Comparison of ENCODE assay signal across 8 cellular contexts in genomic region chr11:14520902-14521151, GRCh38. TPM values are rescaled to one million over a fixed set of nuclear protein-coding genes. Genes with fewer than 3 reads are reported as not detected.
DNase-seq lines count a peak whose midpoint lies in the region; ATAC-seq, FAIRE-seq and TF ChIP-seq lines count a peak whose summit lies in the region.

No MANE protein-coding gene starts in this region.

- H4K20me1 ChIP-seq in BLaER1 treated with 17β-estradiol and CSF1 and Interleukin-3, amounts not matched to agents 10 nM and 100 nM: peaks cover 0 to 26% (median 6%) of the 10 kb centered on the region in 11 experiments; a peak in 14 of 22 replicates

- H3K27ac ChIP-seq in BLaER1 treated with 17β-estradiol and CSF1 and Interleukin-3, amounts not matched to agents 10 nM and 100 nM: peak overlapping the region; percentile 44 to 100 (median 98); a peak in 21 of 22 replicates
- peak overlapping the region; percentile 91 for H3K27ac ChIP-seq in KOPT-K1 (ENCODE audit: low read depth, low read length, poor library complexity, severe bottlenecking)

- H3K27me3 ChIP-seq in BLaER1 treated with 17β-estradiol and CSF1 and Interleukin-3, amounts not matched to agents 10 nM and 100 nM: no peaks in the 10 kb centered on the region

- DNase-seq in choroid plexus epithelial cell (ENCODE audit: low read depth) (no peak), germinal center (ENCODE audit: low spot score) (no peak), hippocampal formation (lab: John Stamatoyannopoulos, UW) (no peak), GM12892 (ENCODE audit: insufficient read length) (no peak), activated gamma-delta T cell (lab: John Stamatoyannopoulos, UW) (no peak)
- no peak for DNase-seq in natural killer cell treated with Interleukin-12 subunit alpha and Interleukin-12 subunit beta and Interleukin-15 and Interleukin-18, amount 100 ng/mL, for 72 hours (ENCODE audit: low spot score)

- peak overlapping the region; percentile 72 to 91 (median 82) for H3K4me3 ChIP-seq in BLaER1 treated with 17β-estradiol and CSF1 and Interleukin-3, amounts not matched to agents 10 nM and 100 nM
- peak overlapping the region; percentile 94 for H3K4me3 ChIP-seq in choroid plexus epithelial cell (ENCODE audit: low read depth, low read length)

- H3K36me3 Mint-ChIP-seq in natural killer cell treated with Interleukin-12 subunit alpha and Interleukin-12 subunit beta and Interleukin-15 and Interleukin-18, amount 100 ng/mL, for 72 hours: peaks cover 17% of the 10 kb centered on the region

- peaks cover 19 to 32% (median 24%) of the 10 kb centered on the region in 10 experiments for H3K4me1 ChIP-seq in BLaER1 treated with 17β-estradiol and CSF1 and Interleukin-3, amounts not matched to agents 10 nM and 100 nM

- H3K9me3 ChIP-seq in BLaER1 treated with 17β-estradiol and CSF1 and Interleukin-3, amounts not matched to agents 10 nM and 100 nM (replicated peaks in 1 of 11): no peaks in the 10 kb centered on the region
- H3K9me3 ChIP-seq in KOPT-K1 (ENCODE audit: insufficient read depth, low read length, poor library complexity, severe bottlenecking): no peaks in the 10 kb centered on the region

- TF ChIP-seq POLR2A in GM12892 (IDR thresholded peaks at IDR 0.05; ENCODE audit: low read depth, low read length): no peak

- H3K27me3 Mint-ChIP-seq in natural killer cell treated with Interleukin-12 subunit alpha and Interleukin-12 subunit beta and Interleukin-15 and Interleukin-18, amount 100 ng/mL, for 72 hours: no peaks in the 10 kb centered on the region

- ATAC-seq in natural killer cell treated with Interleukin-12 subunit alpha and Interleukin-12 subunit beta and Interleukin-15 and Interleukin-18, amount 100 ng/mL, for 72 hours: no peak

- H3K4me2 ChIP-seq in BLaER1 treated with 17β-estradiol and CSF1 and Interleukin-3, amounts not matched to agents 10 nM and 100 nM: peak overlapping the region; percentile 65 to 85 (median 77)

- peaks cover 22 to 29% of the 10 kb centered on the region in 2 donors for H3K4me1 Mint-ChIP-seq in natural killer cell treated with Interleukin-12 subunit alpha and Interleukin-12 subunit beta and Interleukin-15 and Interleukin-18, amount 100 ng/mL, for 72 hours (ENCODE audit: low read depth in 2 of 2)

- H3K9ac ChIP-seq in BLaER1 treated with 17β-estradiol and CSF1 and Interleukin-3, amounts not matched to agents 10 nM and 100 nM: peak overlapping the region; percentile 95 to 99 (median 97)

- FAIRE-seq in GM12892 (lab: Jason Lieb, UNC): no peak

- no peaks in the 10 kb centered on the region for H3K9me3 Mint-ChIP-seq in natural killer cell treated with Interleukin-12 subunit alpha and Interleukin-12 subunit beta and Interleukin-15 and Interleukin-18, amount 100 ng/mL, for 72 hours

- no peak for TF ChIP-seq CTCF in choroid plexus epithelial cell (conservative IDR thresholded peaks at IDR 0.05; ENCODE audit: low read depth, low read length)

- peak overlapping the region; percentile 96 for H3K4me3 Mint-ChIP-seq in natural killer cell treated with Interleukin-12 subunit alpha and Interleukin-12 subunit beta and Interleukin-15 and Interleukin-18, amount 100 ng/mL, for 72 hours

- peaks cover 24 to 32% (median 29%) of the 10 kb centered on the region in 11 experiments for H3K36me3 ChIP-seq in BLaER1 treated with 17β-estradiol and CSF1 and Interleukin-3, amounts not matched to agents 10 nM and 100 nM
- peaks cover 27% of the 10 kb centered on the region for H3K36me3 ChIP-seq in KOPT-K1 (ENCODE audit: insufficient read depth, low read length)

- H3K27ac Mint-ChIP-seq in natural killer cell treated with Interleukin-12 subunit alpha and Interleukin-12 subunit beta and Interleukin-15 and Interleukin-18, amount 100 ng/mL, for 72 hours: peak overlapping the region; percentile 96 to 98

RNA-seq across cellular contexts. Expression of gene PSMA1, which starts 0.6 kb away (rescaled TPM):
- total RNA-seq in natural killer cell treated with Interleukin-12 subunit alpha and Interleukin-12 subunit beta and Interleukin-15 and Interleukin-18, amount 100 ng/mL, for 72 hours: 100 to 1,000 TPM; 219 to 259 TPM
- polyA plus RNA-seq in GM12892 (2012; ENCODE audit: missing spikeins): 302 TPM

RNA-seq across cellular contexts. Expression of gene COPB1, which starts 21.2 kb away (rescaled TPM):
- 100 to 1,000 TPM in 1 of 2 donors, 10 to 100 TPM in 1; 88.4 to 107 TPM for total RNA-seq in natural killer cell treated with Interleukin-12 subunit alpha and Interleukin-12 subunit beta and Interleukin-15 and Interleukin-18, amount 100 ng/mL, for 72 hours
- 106 TPM for polyA plus RNA-seq in GM12892 (2012; ENCODE audit: missing spikeins)
